13 cellular contexts compared by ENCODE assay signal in genomic region chr17:80786470-80786869, GRCh38.
DNase-seq lines count a peak whose midpoint lies in the region; ATAC-seq and TF ChIP-seq lines count a peak whose summit lies in the region.
"Had no signal": no experiment of that assay in that cellular context is flagged by ENCODE, and none has a peak within 500 bp of the region (broad histone marks: within the 10 kb centered on the region; RNA-seq: fewer than 3 reads in every experiment).

No MANE protein-coding gene starts in this region.

- H3K36me3 Mint-ChIP-seq in T-helper 17 cell (ENCODE audit: low read depth): peaks cover 2% of the 10 kb centered on the region

- ATAC-seq in T-helper 17 cell (no peak), HG02870 (IDR thresholded peaks at IDR 0.05; ENCODE audit: unreplicated experiment) (no peak)

- no peak overlapping the region for H3K4me3 Mint-ChIP-seq in T-helper 17 cell

- H3K27me3 Mint-ChIP-seq in T-helper 17 cell: no peaks in the 10 kb centered on the region

- peak overlapping the region; percentile 97 for H3K27ac Mint-ChIP-seq in T-helper 17 cell

- no peak for TF ChIP-seq CTCF in GM10266 (IDR thresholded peaks at IDR 0.05; ENCODE audit: control insufficient read depth, insufficient read depth, low read depth, missing control alignments)

- H3K9me3 ChIP-seq in T-helper 17 cell (ENCODE audit: control insufficient read depth, low read length, poor library complexity, severe bottlenecking): no peaks in the 10 kb centered on the region

- H3K4me1 Mint-ChIP-seq in T-helper 17 cell: peaks cover 53% of the 10 kb centered on the region

- DNase-seq in DMS79 treated with DMSO at 0.1 percent for 48 hours (lab: John Stamatoyannopoulos, UW): peak; percentile 40
- peak; percentile 89 for DNase-seq in NCI-H1092 treated with DMSO at 0.1 percent for 48 hours (lab: John Stamatoyannopoulos, UW)
- no peak for DNase-seq in T-helper 17 cell
- DNase-seq in mesenteric fat pad (ENCODE audit: low spot score): peak; percentile 49
- no peak for DNase-seq in middle frontal gyrus (ENCODE audit: extremely low spot score, low spot score)
- no peak for DNase-seq in GM10266 (ENCODE audit: extremely low spot score)
- DNase-seq in activated CD4-positive, alpha-beta T cell treated with anti-CD3 and anti-CD28 coated beads, Interleukin-2, amount 50 U/mL, for 48 hours: no peak
- DNase-seq: activated CD8-positive, alpha-beta memory T cell treated with anti-CD3 and anti-CD28 coated beads, Interleukin-2, amount 50 U/mL, for 4 hours; dermis blood vessel endothelial cell; EL; stimulated activated CD4-positive, alpha-beta T cell treated with anti-CD3 and anti-CD28 coated beads, Interleukin-4, amount 100 ng/mL, for 4 hours; stimulated activated naive CD4-positive, alpha-beta T cell treated with Interleukin-2 at 50 U/mL for 16 hours had no signal

Comparison
In these comparisons a context has a peak if more than half of its experiments do, and no peak if none do; other contexts are left out.
1. DNase-seq: peak in DMS79 treated with DMSO at 0.1 percent for 48 hours (single experiment), NCI-H1092 treated with DMSO at 0.1 percent for 48 hours (single experiment) and mesenteric fat pad (single experiment); none in T-helper 17 cell (0 of 3), middle frontal gyrus (single experiment), GM10266 (single experiment) and activated CD4-positive, alpha-beta T cell treated with anti-CD3 and anti-CD28 coated beads, Interleukin-2, amount 50 U/mL, for 48 hours (0 of 2).